8 cellular contexts compared by ENCODE assay signal in genomic region chr21:21200103-21200938, GRCh38.
A peak's percentile ranks its signal among the peaks of the same experiment; 100 is the strongest.
DNase-seq lines count a peak whose midpoint lies in the region; ATAC-seq and TF ChIP-seq lines count a peak whose summit lies in the region.

No MANE protein-coding gene starts in this region.

- 0 out of 2 replicates have a peak overlapping the region, but pooled peaks have one; percentile 6 for H3K4me3 ChIP-seq in SJSA1
- H3K4me3 ChIP-seq in esophagus muscularis mucosa: peak overlapping the region; percentile 17 to 39 (median 30)
- no peak overlapping the region for H3K4me3 ChIP-seq in psoas muscle

- H3K36me3 ChIP-seq in SJSA1 (no peaks in the 10 kb centered on the region), esophagus muscularis mucosa (no peaks in the 10 kb centered on the region), psoas muscle (ENCODE audit: insufficient read depth in 1 of 2, low read depth in 1 of 2) (no peaks in the 10 kb centered on the region)

- DNase-seq in Caki2 (ENCODE audit: low read depth) (peak; percentile 48), SJSA1 (ENCODE audit: low read depth in 1 of 2, low spot score in 2 of 2) (peak; percentile 84 to 85), esophagus muscularis mucosa (ENCODE audit: extremely low spot score) (no peak), psoas muscle (peak; percentile 44 to 55), SW480 (ENCODE audit: low spot score) (no peak), DMS153 treated with DMSO at 0.1 percent for 48 hours (lab: John Stamatoyannopoulos, UW; ENCODE audit: unreplicated experiment) (no peak)

- H3K27ac ChIP-seq in SJSA1 (peak overlapping the region; percentile 90), esophagus muscularis mucosa (replicated peaks in 1 of 4) (peak overlapping the region; percentile 40 to 67 (median 51)), psoas muscle (peak overlapping the region; percentile 41)

- in situ Hi-C loops in Caki2 (cut with HindIII; ENCODE audit: low pct_unique_long_range_greater_than_20kb, low sequenced_read_pairs): no loop called here

- TF ChIP-seq CTCF in esophagus muscularis mucosa (IDR thresholded peaks at IDR 0.05): no peak
- TF ChIP-seq CTCF in psoas muscle (IDR thresholded peaks at IDR 0.05): no peak

- H3K27me3 ChIP-seq in SJSA1 (replicated peaks): no peaks in the 10 kb centered on the region
- no peaks in the 10 kb centered on the region for H3K27me3 ChIP-seq in esophagus muscularis mucosa
- no peaks in the 10 kb centered on the region for H3K27me3 ChIP-seq in psoas muscle (ENCODE audit: insufficient read depth in 3 of 3, low read length in 2 of 3)

- TF ChIP-seq POLR2A in esophagus muscularis mucosa (IDR thresholded peaks at IDR 0.05; ENCODE audit: low read depth): no peak

- peaks cover 18% of the 10 kb centered on the region for H3K4me1 ChIP-seq in SJSA1 (replicated peaks)
- peaks cover 2 to 22% (median 11%) of the 10 kb centered on the region in 4 donors for H3K4me1 ChIP-seq in esophagus muscularis mucosa
- H3K4me1 ChIP-seq in psoas muscle: no peaks in the 10 kb centered on the region

- no peaks in the 10 kb centered on the region for H3K9me3 ChIP-seq in SJSA1 (replicated peaks)
- H3K9me3 ChIP-seq in esophagus muscularis mucosa: no peaks in the 10 kb centered on the region
- no peaks in the 10 kb centered on the region for H3K9me3 ChIP-seq in psoas muscle

- WGBS in esophagus muscularis mucosa: 38% methylated on average over 6 of the region's 6 CpGs
- 29 to 44% (median 43%) methylated on average over 6 of the region's 6 CpGs for WGBS in psoas muscle, 3 donors

- intact Hi-C loops in esophagus muscularis mucosa (cut with DNase I): no loop called here
- intact Hi-C loops in psoas muscle (cut with DNase I): no loop called here

- ATAC-seq in psoas muscle (peak; percentile 40 to 80 (median 70)), HG03521 (IDR thresholded peaks at IDR 0.05; ENCODE audit: unreplicated experiment) (no peak), GM21381 (IDR thresholded peaks at IDR 0.05; ENCODE audit: unreplicated experiment) (no peak)

- TF ChIP-seq EP300 in esophagus muscularis mucosa (IDR thresholded peaks at IDR 0.05): peak; percentile 58

Comparison
In these comparisons a context has a peak if more than half of its experiments do, and no peak if none do; other contexts are left out.
1. DNase-seq: peak in Caki2 (single experiment), SJSA1 (2 of 2) and psoas muscle (2 of 2); none in esophagus muscularis mucosa (single experiment), SW480 (single experiment) and DMS153 treated with DMSO at 0.1 percent for 48 hours (single experiment).
2. ATAC-seq: peak in psoas muscle (4 of 4); none in HG03521 (single experiment) and GM21381 (single experiment).
3. Peak in every context shown above with its lines, with median percentiles within 50 percentile points of each other: H3K27ac ChIP-seq.